ENCODE assay signal across 1 cellular context in genomic region chr1:168833801-168834224, GRCh38.
A peak's percentile ranks its signal among the peaks of the same experiment; 100 is the strongest.
TF ChIP-seq lines count a peak whose summit lies in the region.

No MANE protein-coding gene starts in this region.

TF ChIP-seq in HepG2, 621 proteins besides CTCF, POLR2A, EP300 and RAD21 (continued from another document and continues in another):
- TF ChIP-seq PATZ1 (CRISPR knock-in tag; IDR thresholded peaks at IDR 0.05) (peak; percentile 83), HNF1B (CRISPR knock-in tag; IDR thresholded peaks at IDR 0.05) (peak; percentile 74), HNF4A (CRISPR knock-in tag; IDR thresholded peaks at IDR 0.05) (peak; percentile 58), MEIS1 (CRISPR knock-in tag; IDR thresholded peaks at IDR 0.05; ENCODE audit: borderline replicate concordance) (peak; percentile 50; the same call in 1 of the 2 replicates), REST (IDR thresholded peaks at IDR 0.05; ENCODE audit: borderline replicate concordance in 1 of 2, low read depth in 1 of 2, low read length in 2 of 2) (0 out of 4 replicates have a peak, but pooled peaks of 1 of the 2 experiments have one; percentile 9), GTF3A (CRISPR knock-in tag; conservative IDR thresholded peaks at IDR 0.05) (0 out of 2 replicates have a peak, but pooled peaks have one; percentile 62), ZBTB20 (CRISPR knock-in tag; IDR thresholded peaks at IDR 0.05; ENCODE audit: borderline replicate concordance, low read depth) (peak; percentile 76; the same call in 1 of the 2 replicates), PHF20 (CRISPR knock-in tag; IDR thresholded peaks at IDR 0.05) (peak; percentile 3; the same call in 1 of the 2 replicates), HOXA3 (CRISPR knock-in tag; IDR thresholded peaks at IDR 0.05) (0 out of 2 replicates have a peak, but pooled peaks have one; percentile 49), ZC3H13 (CRISPR knock-in tag; IDR thresholded peaks at IDR 0.05) (no peak), RARA (CRISPR knock-in tag; IDR thresholded peaks at IDR 0.05) (peak; percentile 76), NBN (conservative IDR thresholded peaks at IDR 0.05) (no peak), ZNF816 (CRISPR knock-in tag; IDR thresholded peaks at IDR 0.05; ENCODE audit: borderline replicate concordance) (peak; percentile 54; the same call in 1 of the 2 replicates), MED8 (CRISPR knock-in tag; IDR thresholded peaks at IDR 0.05; ENCODE audit: insufficient replicate concordance) (peak; percentile 89), ZNF710 (CRISPR knock-in tag; IDR thresholded peaks at IDR 0.05; ENCODE audit: borderline replicate concordance) (peak; percentile 60; the same call in 1 of the 2 replicates), MED13 (CRISPR knock-in tag; IDR thresholded peaks at IDR 0.05) (peak; percentile 73; the same call in 1 of the 2 replicates), TBX2 (CRISPR knock-in tag; IDR thresholded peaks at IDR 0.05; ENCODE audit: borderline replicate concordance) (peak; percentile 80), ZNF674 (CRISPR knock-in tag; IDR thresholded peaks at IDR 0.05; ENCODE audit: low read depth) (no peak), ZFX (CRISPR knock-in tag; IDR thresholded peaks at IDR 0.05; ENCODE audit: low read depth) (peak; percentile 48; the same call in 1 of the 2 replicates), ZNF501 (CRISPR knock-in tag; IDR thresholded peaks at IDR 0.05) (peak; percentile 77; the same call in 1 of the 2 replicates), SP2 (CRISPR knock-in tag; IDR thresholded peaks at IDR 0.05) (no peak), SPEN (CRISPR knock-in tag; IDR thresholded peaks at IDR 0.05; ENCODE audit: low read depth) (peak; percentile 17; the same call in 1 of the 2 replicates), HMGXB4 (CRISPR knock-in tag; IDR thresholded peaks at IDR 0.05; ENCODE audit: borderline replicate concordance in 1 of 2, low read depth in 1 of 2) (peak; percentile 21 to 44; a peak in 1 of 4 replicates), RARG (CRISPR knock-in tag; IDR thresholded peaks at IDR 0.05; ENCODE audit: low read depth) (0 out of 2 replicates have a peak, but pooled peaks have one; percentile 83), SIX4 (CRISPR knock-in tag; IDR thresholded peaks at IDR 0.05) (peak; percentile 68), TGIF2 (CRISPR knock-in tag; IDR thresholded peaks at IDR 0.05) (0 out of 2 replicates have a peak, but pooled peaks have one; percentile 33), PRDM10 (CRISPR knock-in tag; IDR thresholded peaks at IDR 0.05; ENCODE audit: low read depth) (peak; percentile 52; the same call in 1 of the 2 replicates), HDAC1 (CRISPR knock-in tag; IDR thresholded peaks at IDR 0.05) (peak; percentile 59; the same call in 1 of the 2 replicates), ZNF292 (CRISPR knock-in tag; IDR thresholded peaks at IDR 0.05; ENCODE audit: borderline replicate concordance, low read depth) (0 out of 2 replicates have a peak, but pooled peaks have one; percentile 32), THRA (CRISPR knock-in tag; IDR thresholded peaks at IDR 0.05; ENCODE audit: borderline replicate concordance) (0 out of 2 replicates have a peak, but pooled peaks have one; percentile 25), ESRRA (CRISPR knock-in tag; IDR thresholded peaks at IDR 0.05; ENCODE audit: low read depth) (peak; percentile 45; the same call in 1 of the 2 replicates), TRIM24 (CRISPR knock-in tag; IDR thresholded peaks at IDR 0.05) (no peak), HNRNPL (IDR thresholded peaks at IDR 0.05; ENCODE audit: low read depth, low read length) (0 out of 2 replicates have a peak, but pooled peaks have one; percentile 33), SCMH1 (CRISPR knock-in tag; IDR thresholded peaks at IDR 0.05; ENCODE audit: borderline replicate concordance) (no peak), ZNF790 (CRISPR knock-in tag; IDR thresholded peaks at IDR 0.05; ENCODE audit: borderline replicate concordance) (peak; percentile 15; the same call in 1 of the 2 replicates), ZNF335 (CRISPR knock-in tag; IDR thresholded peaks at IDR 0.05) (no peak), MAF1 (CRISPR knock-in tag; IDR thresholded peaks at IDR 0.05; ENCODE audit: borderline replicate concordance) (no peak), ZNF747 (CRISPR knock-in tag; IDR thresholded peaks at IDR 0.05; ENCODE audit: borderline replicate concordance) (peak; percentile 50; the same call in 1 of the 2 replicates), MTA1 (CRISPR knock-in tag; IDR thresholded peaks at IDR 0.05; ENCODE audit: borderline replicate concordance) (peak; percentile 83), RXRB (CRISPR knock-in tag; IDR thresholded peaks at IDR 0.05; ENCODE audit: borderline replicate concordance) (peak; percentile 58; the same call in 1 of the 2 replicates), MED1 (CRISPR knock-in tag; IDR thresholded peaks at IDR 0.05) (peak; percentile 92), CBX2 (IDR thresholded peaks at IDR 0.05; ENCODE audit: low read depth, low read length) (no peak), CBX2 (CRISPR knock-in tag; IDR thresholded peaks at IDR 0.05; ENCODE audit: low read depth) (no peak), ZGPAT (CRISPR knock-in tag; IDR thresholded peaks at IDR 0.05) (0 out of 2 replicates have a peak, but pooled peaks have one; percentile 34), SMC3 (IDR thresholded peaks at IDR 0.05; ENCODE audit: low read length) (peak; percentile 28; the same call in 1 of the 2 replicates)
